In genomic region chr1:161209790-161210409, GRCh38 we compare ENCODE assay signal across 8 cellular contexts. TPM values are rescaled to one million over a fixed set of nuclear protein-coding genes. Genes with fewer than 3 reads are reported as not detected.
DNase-seq lines count a peak whose midpoint lies in the region; ATAC-seq lines count a peak whose summit lies in the region.

No MANE protein-coding gene starts in this region.

- peak; percentile 85 for DNase-seq in DMS153 treated with DMSO at 0.1 percent for 48 hours (lab: John Stamatoyannopoulos, UW; ENCODE audit: unreplicated experiment)
- DNase-seq in NCI-H2227 treated with DMSO at 0.1 percent for 48 hours (lab: John Stamatoyannopoulos, UW) = peak; percentile 75
- DNase-seq in caudate nucleus (lab: John Stamatoyannopoulos, UW) = peak in 43 of 61 donors; percentile 7 to 68 (median 35)
- peak; percentile 74 to 79 for DNase-seq in left colon
- DNase-seq in stimulated activated CD4-positive, alpha-beta T cell treated with anti-CD3 and anti-CD28 coated beads, Interleukin-4, amount 100 ng/mL, for 24 hours = peak; percentile 79

- H3K27ac ChIP-seq in caudate nucleus (ENCODE audit: low read depth, low read length) = no peak overlapping the region

- intact Hi-C loops in left colon (cut with DNase I, micrococcal nuclease) = no loop called here

- peak; percentile 61 for ATAC-seq in HG02798 (IDR thresholded peaks at IDR 0.05; ENCODE audit: poor library complexity, unreplicated experiment)
- peak; percentile 88 to 93 for ATAC-seq in activated CD4-positive, CD25-positive, alpha-beta regulatory T cell treated with anti-CD3 and anti-CD28 coated beads, Interleukin-2, amount 50 U/mL, for 24 hours
- ATAC-seq in left colon = peak; percentile 90
- ATAC-seq in GM21786 (IDR thresholded peaks at IDR 0.05; ENCODE audit: unreplicated experiment) = no peak

RNA-seq across cellular contexts. Expression of gene FCER1G, which starts 5.2 kb away (rescaled TPM):
- 10 to 100 TPM in 1 of 2 donors, 1 to 10 TPM in 1; 5.6 to 23.3 TPM for total RNA-seq in left colon

RNA-seq across cellular contexts. Expression of gene NDUFS2, which starts 7.7 kb away (rescaled TPM):
- 100 to 1,000 TPM; 154 to 188 TPM for total RNA-seq in left colon

RNA-seq across cellular contexts. Expression of gene ADAMTS4, which starts 11.0 kb away (rescaled TPM):
- 1 to 10 TPM; 1.0 to 3.3 TPM for total RNA-seq in left colon

RNA-seq across cellular contexts. Expression of gene APOA2, which starts 13.5 kb away (rescaled TPM):
- not detected for total RNA-seq in left colon

RNA-seq across cellular contexts. Expression of gene TOMM40L, which starts 16.0 kb away (rescaled TPM):
- total RNA-seq in left colon = 10 to 100 TPM; 19.6 to 24.6 TPM

Comparison
In these comparisons a context has a peak if more than half of its experiments do, and no peak if none do; other contexts are left out.
1. DNase-seq: peak in every context shown above with its lines; median percentile 85 in DMS153 treated with DMSO at 0.1 percent for 48 hours; 79 in stimulated activated CD4-positive, alpha-beta T cell treated with anti-CD3 and anti-CD28 coated beads, Interleukin-4, amount 100 ng/mL, for 24 hours; 76 in left colon; 75 in NCI-H2227 treated with DMSO at 0.1 percent for 48 hours; 35 in caudate nucleus.